ENCODE assay signal across 8 cellular contexts in genomic region chr16:29193634-29194033, GRCh38.
DNase-seq lines count a peak whose midpoint lies in the region; ATAC-seq, FAIRE-seq and TF ChIP-seq lines count a peak whose summit lies in the region.
"Not testable (repeated sequence)": the region's sequence is repeated elsewhere in the genome, so short reads cannot be mapped to it uniquely, and the experiment has no call there.

No MANE protein-coding gene starts in this region.

- peak in 2 of 3 donors; percentile 14 to 18 for DNase-seq in Peyer's patch
- DNase-seq in activated effector memory CD4-positive, alpha-beta T cell treated with anti-CD3 and anti-CD28 coated beads, Interleukin-2, amount 50 U/mL, for 16 hours, result peak; percentile 28
- peak; percentile 54 for DNase-seq in coronary artery (ENCODE audit: low spot score)
- peak; percentile 57 for DNase-seq in cardiac septum (ENCODE audit: low spot score)
- not testable (repeated sequence) for DNase-seq in HepG2 (ENCODE audit: low spot score)
- peak; percentile 77 for DNase-seq in posterior vena cava (ENCODE audit: low spot score)
- peak; percentile 11 to 55 for DNase-seq in tibial artery
- DNase-seq in aorta, result peak; percentile 28 to 55

- not testable (repeated sequence) for H3K4me1 ChIP-seq in Peyer's patch; tibial artery; aorta (ENCODE audit: control insufficient read depth in 1 of 2, insufficient read depth in 2 of 2, low read length in 2 of 2)
- peaks cover 11% of the 10 kb centered on the region for H3K4me1 ChIP-seq in HepG2 (ENCODE audit: insufficient read depth, low read length)

- CTCF ChIA-PET in HepG2 (lab: Yijun Ruan, JAX; ENCODE audit: low intra/inter-chr PET ratio, low total read pairs), result not testable (repeated sequence)

- H3K9ac ChIP-seq in HepG2 (ENCODE audit: insufficient read depth, low read depth, low read length), result not testable (repeated sequence)

- H4K20me1 ChIP-seq in HepG2 (ENCODE audit: insufficient read depth, low read length), result not testable (repeated sequence)

- peak overlapping the region in 1 of 4 donors; percentile 35 for H3K27ac ChIP-seq in Peyer's patch
- not testable (repeated sequence) for H3K27ac ChIP-seq in coronary artery; HepG2 (ENCODE audit: extremely low read length, insufficient read depth, low read length); tibial artery; aorta (ENCODE audit: low read depth in 1 of 2, low read length in 2 of 2)

- not testable (repeated sequence) for FAIRE-seq in HepG2 (lab: Jason Lieb, UNC)

- not testable (repeated sequence) for ATAC-seq in HepG2; aorta (ENCODE audit: low FRiP score)

- not testable (repeated sequence) for H3K4me3 ChIP-seq in Peyer's patch; coronary artery; HepG2 (replicated peaks in 1 of 3; ENCODE audit: insufficient read depth in 1 of 3, low read depth in 2 of 3, low read length in 3 of 3); tibial artery; aorta (ENCODE audit: low read length in 2 of 2)

- not testable (repeated sequence) for TF ChIP-seq POLR2A in Peyer's patch (IDR thresholded peaks at IDR 0.05); HepG2 (IDR thresholded peaks at IDR 0.05; ENCODE audit: insufficient read depth in 1 of 2, low read depth in 2 of 2, low read length in 2 of 2)

- WGBS in HepG2 (ENCODE audit: low lambda C conversion rate), result 54% methylated on average over 13 of the region's 13 CpGs
- 85 to 95% methylated on average over 13 of the region's 13 CpGs for WGBS in aorta, 2 donors

- not testable (repeated sequence) for H3K4me2 ChIP-seq in HepG2 (ENCODE audit: low read depth, low read length)

- not testable (repeated sequence) for H3K27me3 ChIP-seq in Peyer's patch; HepG2 (ENCODE audit: control insufficient read depth in 1 of 2, insufficient read depth in 2 of 2, low read length in 2 of 2); tibial artery; aorta (ENCODE audit: control insufficient read depth in 1 of 2, insufficient read depth in 2 of 2, low read length in 1 of 2)

- in situ Hi-C loops in HepG2 (cut with HindIII; ENCODE audit: extremely low pct_ligation_motif_present, low pct_unique_long_range_greater_than_20kb), result not testable (repeated sequence)

- not testable (repeated sequence) for TF ChIP-seq CTCF in Peyer's patch (IDR thresholded peaks at IDR 0.05); coronary artery (IDR thresholded peaks at IDR 0.05); HepG2 (CRISPR knock-in tag; IDR thresholded peaks at IDR 0.05); tibial artery (IDR thresholded peaks at IDR 0.05)

- not testable (repeated sequence) for H3K9me3 ChIP-seq in Peyer's patch; HepG2 (ENCODE audit: low read length); tibial artery; aorta (ENCODE audit: control insufficient read depth, low read length)

- H3K36me3 ChIP-seq in Peyer's patch; HepG2 (replicated peaks in 1 of 2; ENCODE audit: control insufficient read depth in 1 of 2, insufficient read depth in 2 of 2, low read length in 2 of 2); tibial artery; aorta (ENCODE audit: control insufficient read depth in 1 of 2, insufficient read depth in 2 of 2, low read length in 1 of 2): not testable (repeated sequence)

- H3K79me2 ChIP-seq in HepG2 (ENCODE audit: insufficient read depth, low read length), result not testable (repeated sequence)

- intact Hi-C loops in cardiac septum (cut with DNase I); HepG2 (cut with micrococcal nuclease; ENCODE audit: unreplicated experiment); posterior vena cava (cut with DNase I); tibial artery (cut with DNase I; ENCODE audit: low total_unique reads); aorta (cut with DNase I): not testable (repeated sequence)

- POLR2A ChIA-PET in HepG2 (lab: Yijun Ruan, JAX), result not testable (repeated sequence)

- BruUV-seq in HepG2 (replicated peaks; lab: Mats Ljungman, UMichigan), result not testable (repeated sequence)

- not testable (repeated sequence) for H2AFZ ChIP-seq in HepG2 (ENCODE audit: low read length)

- not testable (repeated sequence) for TF ChIP-seq RAD21 in HepG2 (CRISPR knock-in tag; IDR thresholded peaks at IDR 0.05)

- not testable (repeated sequence) for TF ChIP-seq EP300 in HepG2 (IDR thresholded peaks at IDR 0.05; ENCODE audit: low read depth in 2 of 2, low read length in 2 of 2); HepG2 (CRISPR knock-in tag; IDR thresholded peaks at IDR 0.05; ENCODE audit: borderline replicate concordance)

TF ChIP-seq in HepG2, 621 proteins besides CTCF, POLR2A, EP300 and RAD21:
- TF ChIP-seq ZFP36 (IDR thresholded peaks at IDR 0.05; ENCODE audit: borderline replicate concordance, low read depth, low read length, partially characterized antibody), result peak; percentile 73
- peak; percentile 95 for TF ChIP-seq ZSCAN22 (CRISPR knock-in tag; IDR thresholded peaks at IDR 0.05)
